Comparison of ENCODE assay signal across 8 cellular contexts in genomic region chr7:134669845-134670373, GRCh38. TPM values are rescaled to one million over a fixed set of nuclear protein-coding genes. Genes with fewer than 3 reads are reported as not detected.
A peak's percentile ranks its signal among the peaks of the same experiment; 100 is the strongest.
DNase-seq lines count a peak whose midpoint lies in the region; ATAC-seq and TF ChIP-seq lines count a peak whose summit lies in the region.

No MANE protein-coding gene starts in this region.

- POLR2A ChIA-PET in CD4-positive, alpha-beta T cell (lab: Charles Lee) = interaction anchor here (1.0 to 6.3 kb wide), 9 partner anchors 14 to 499 kb away, joined by 3 to 105 read pairs (median 6); partner anchors contain the start of genes AGBL3, BPGM and TMEM140
- POLR2A ChIA-PET in activated CD4-positive, alpha-beta T cell treated with anti-CD3 and anti-CD28 coated beads for 36 hours (lab: Charles Lee) = interaction anchor here (0.9 kb wide), 1 partner anchor 24 kb away, joined by 9 read pairs; no protein-coding TSS in a partner anchor

- H3F3A ChIP-seq in GM23338 (replicated peaks; ENCODE audit: low read depth) = no peaks in the 10 kb centered on the region

- no peaks in the 10 kb centered on the region for H4K20me1 ChIP-seq in GM23338 (replicated peaks; ENCODE audit: insufficient read depth)

- DNase-seq in CD4-positive, alpha-beta T cell = peak; percentile 77 to 95 (median 86)
- DNase-seq in GM23338 (ENCODE audit: low spot score) (no peak), NCI-H2081 (lab: John Stamatoyannopoulos, UW) (peak; percentile 75 to 89), dermis blood vessel endothelial cell (peak; percentile 98), non-pigmented ciliary epithelial cell (ENCODE audit: low read depth) (peak; percentile 85), aorta (peak in 1 of 2 donors; percentile 71), mesenteric fat pad (ENCODE audit: low spot score) (no peak)
- DNase-seq in activated CD4-positive, alpha-beta T cell treated with anti-CD3 and anti-CD28 coated beads for 36 hours = peak; percentile 83

- no peaks in the 10 kb centered on the region for H3K27me3 ChIP-seq in CD4-positive, alpha-beta T cell (ENCODE audit: control insufficient read depth, insufficient read depth, low read length)
- H3K27me3 ChIP-seq in GM23338 (ENCODE audit: insufficient read depth) = no peaks in the 10 kb centered on the region
- H3K27me3 ChIP-seq in aorta (ENCODE audit: control insufficient read depth in 1 of 2, insufficient read depth in 2 of 2, low read length in 1 of 2) = no peaks in the 10 kb centered on the region

- 16 to 18% methylated on average over 8 of the region's 8 CpGs for WGBS in aorta, 2 donors

- peaks cover 61% of the 10 kb centered on the region for H3K4me1 Mint-ChIP-seq in CD4-positive, alpha-beta T cell (ENCODE audit: low read depth)
- H3K4me1 Mint-ChIP-seq in GM23338 = peaks cover 10% of the 10 kb centered on the region
- H3K4me1 Mint-ChIP-seq in activated CD4-positive, alpha-beta T cell treated with anti-CD3 and anti-CD28 coated beads for 36 hours = peaks cover 51% of the 10 kb centered on the region

- H3K9me2 ChIP-seq in GM23338 (ENCODE audit: insufficient read depth) = 0 out of 2 replicates have a peak, but pooled peaks cover 3% of the 10 kb centered on the region

- peak overlapping the region; percentile 85 for H3K4me3 Mint-ChIP-seq in CD4-positive, alpha-beta T cell
- no peak overlapping the region for H3K4me3 Mint-ChIP-seq in GM23338
- H3K4me3 Mint-ChIP-seq in activated CD4-positive, alpha-beta T cell treated with anti-CD3 and anti-CD28 coated beads for 36 hours = peak overlapping the region; percentile 50

- no peak overlapping the region for H3K4me3 ChIP-seq in GM23338
- no peak overlapping the region for H3K4me3 ChIP-seq in aorta (ENCODE audit: low read length in 2 of 2)

- no peaks in the 10 kb centered on the region for H3K79me2 ChIP-seq in GM23338 (replicated peaks; ENCODE audit: insufficient read depth)

- H3K4me1 ChIP-seq in GM23338 (ENCODE audit: insufficient read depth) (peaks cover 12% of the 10 kb centered on the region), aorta (ENCODE audit: control insufficient read depth in 1 of 2, insufficient read depth in 2 of 2, low read length in 2 of 2) (no peaks in the 10 kb centered on the region)

- CTCF ChIA-PET in CD4-positive, alpha-beta T cell (lab: Charles Lee) = interaction anchor here (0.8 to 4.5 kb wide), 10 partner anchors 11 to 501 kb away, joined by 3 to 31 read pairs (median 3); partner anchors contain the start of genes AGBL3, BPGM and CYREN
- CTCF ChIA-PET in activated CD4-positive, alpha-beta T cell treated with anti-CD3 and anti-CD28 coated beads for 36 hours (lab: Charles Lee) = interaction anchor here (0.6 to 1.4 kb wide), 9 partner anchors 12 to 284 kb away, joined by 3 to 5 read pairs (median 3); no protein-coding TSS in a partner anchor

- no peak overlapping the region for H2AFZ ChIP-seq in GM23338

- peak overlapping the region; percentile 46 for H3K4me2 ChIP-seq in GM23338

- peaks cover 45% of the 10 kb centered on the region for H3K36me3 Mint-ChIP-seq in CD4-positive, alpha-beta T cell (ENCODE audit: low read depth)
- peaks cover 17% of the 10 kb centered on the region; the same call in 2 of the 3 replicates for H3K36me3 Mint-ChIP-seq in GM23338 (ENCODE audit: low read depth)
- H3K36me3 Mint-ChIP-seq in activated CD4-positive, alpha-beta T cell treated with anti-CD3 and anti-CD28 coated beads for 36 hours (ENCODE audit: low read depth) = peaks cover 27% of the 10 kb centered on the region

- peak overlapping the region; percentile 87 for H3K27ac ChIP-seq in CD4-positive, alpha-beta T cell (ENCODE audit: low read depth, low read length)
- H3K27ac ChIP-seq in GM23338 (ENCODE audit: low read depth) = no peak overlapping the region
- no peak overlapping the region for H3K27ac ChIP-seq in aorta (ENCODE audit: low read depth in 1 of 2, low read length in 2 of 2)

- H3K27ac Mint-ChIP-seq in CD4-positive, alpha-beta T cell = peak overlapping the region; percentile 89
- H3K27ac Mint-ChIP-seq in GM23338 = 0 out of 2 replicates have a peak overlapping the region, but pooled peaks have one; percentile 42
- H3K27ac Mint-ChIP-seq in activated CD4-positive, alpha-beta T cell treated with anti-CD3 and anti-CD28 coated beads for 36 hours = peak overlapping the region; percentile 89

- peak; percentile 93 for ATAC-seq in CD4-positive, alpha-beta T cell (ENCODE audit: poor library complexity)
- peak; percentile 72 for ATAC-seq in GM23338
- ATAC-seq in activated CD4-positive, alpha-beta T cell treated with anti-CD3 and anti-CD28 coated beads for 36 hours = peak; percentile 75
- ATAC-seq in aorta (ENCODE audit: low FRiP score) = peak; percentile 50

- H3K36me3 ChIP-seq in GM23338 (ENCODE audit: insufficient read depth) (no peaks in the 10 kb centered on the region), aorta (ENCODE audit: control insufficient read depth in 1 of 2, insufficient read depth in 2 of 2, low read length in 1 of 2) (no peaks in the 10 kb centered on the region)

- no peak for TF ChIP-seq CTCF in CD4-positive, alpha-beta T cell (IDR thresholded peaks at IDR 0.05)
- no peak for TF ChIP-seq CTCF in GM23338 (conservative IDR thresholded peaks at IDR 0.05; ENCODE audit: low read depth in 2 of 2)

- peaks cover 7% of the 10 kb centered on the region for H3K9me3 ChIP-seq in CD4-positive, alpha-beta T cell (ENCODE audit: control insufficient read depth, low read length)
- H3K9me3 ChIP-seq in aorta (ENCODE audit: control insufficient read depth, low read length) = no peaks in the 10 kb centered on the region

- H3K27me3 Mint-ChIP-seq in CD4-positive, alpha-beta T cell = no peaks in the 10 kb centered on the region
- no peaks in the 10 kb centered on the region for H3K27me3 Mint-ChIP-seq in GM23338 (ENCODE audit: insufficient read depth, low read depth, poor library complexity)
- no peaks in the 10 kb centered on the region for H3K27me3 Mint-ChIP-seq in activated CD4-positive, alpha-beta T cell treated with anti-CD3 and anti-CD28 coated beads for 36 hours

- no peaks in the 10 kb centered on the region for H3K9me3 Mint-ChIP-seq in CD4-positive, alpha-beta T cell
- H3K9me3 Mint-ChIP-seq in GM23338 = peaks cover 15% of the 10 kb centered on the region; the same call in 2 of the 3 replicates
- H3K9me3 Mint-ChIP-seq in activated CD4-positive, alpha-beta T cell treated with anti-CD3 and anti-CD28 coated beads for 36 hours (ENCODE audit: low read depth) = peaks cover 2% of the 10 kb centered on the region

- intact Hi-C loops in CD4-positive, alpha-beta T cell (cut with DNase I, micrococcal nuclease) = loop anchor here in 1 of 2 experiments (1.0 kb wide), 3 partner anchors 24 to 41 kb away; partner anchors contain the start of gene BPGM
- intact Hi-C loops in activated CD4-positive, alpha-beta T cell treated with anti-CD3 and anti-CD28 coated beads for 36 hours (cut with DNase I, micrococcal nuclease) = loop anchor here (1.0 to 2.0 kb wide), 4 partner anchors 23 to 67 kb away; partner anchors contain the start of gene BPGM (in 1 of the 2)
- intact Hi-C loops in aorta (cut with DNase I) = no loop called here

TF ChIP-seq in GM23338, 12 proteins besides CTCF, POLR2A, EP300 and RAD21:
- no peak for TF ChIP-seq CREB1 (CRISPR knock-in tag; IDR thresholded peaks at IDR 0.05; ENCODE audit: low read depth)
- TF ChIP-seq ETS1 (IDR thresholded peaks at IDR 0.05) = no peak

RNA-seq across cellular contexts. Expression of gene BPGM, which starts 23.3 kb away (rescaled TPM):
- 10 to 100 TPM; 46.3 to 46.6 TPM for total RNA-seq in CD4-positive, alpha-beta T cell
- total RNA-seq in GM23338 (2014; rRNA removed; shearing (Covaris generic)) = 16.8 and 16.9 TPM in 2 replicates
- polyA plus RNA-seq in GM23338 (2016; fragmentation: Nextera tagmentation; extraction: Ambion mirVana) (16.5 and 16.9 TPM in 2 replicates), aorta (10 to 100 TPM; 18.2 to 27.7 TPM)
- 10 to 100 TPM; 17.5 to 18.6 TPM for total RNA-seq in activated CD4-positive, alpha-beta T cell treated with anti-CD3 and anti-CD28 coated beads for 36 hours
- total RNA-seq in dermis blood vessel endothelial cell (20.3 and 20.6 TPM in 2 replicates), aorta (10 to 100 TPM; 10.5 to 15.7 TPM), mesenteric fat pad (12.4 TPM)

Comparison
In these comparisons a context has a peak if more than half of its experiments do, and no peak if none do; other contexts are left out.
1. DNase-seq: peak in CD4-positive, alpha-beta T cell (10 of 10), NCI-H2081 (2 of 2), activated CD4-positive, alpha-beta T cell treated with anti-CD3 and anti-CD28 coated beads for 36 hours (single experiment), dermis blood vessel endothelial cell (single experiment) and non-pigmented ciliary epithelial cell (single experiment); none in GM23338 (single experiment) and mesenteric fat pad (single experiment).
2. intact Hi-C loops: an anchor here in activated CD4-positive, alpha-beta T cell treated with anti-CD3 and anti-CD28 coated beads for 36 hours (1.0 to 2.0 kb wide); none called in aorta.
3. Peak in every context shown above with its lines, with median percentiles within 50 percentile points of each other: ATAC-seq and H3K27ac Mint-ChIP-seq.